ENCODE assay signal across 11 cellular contexts in the genomic region with DNA sequence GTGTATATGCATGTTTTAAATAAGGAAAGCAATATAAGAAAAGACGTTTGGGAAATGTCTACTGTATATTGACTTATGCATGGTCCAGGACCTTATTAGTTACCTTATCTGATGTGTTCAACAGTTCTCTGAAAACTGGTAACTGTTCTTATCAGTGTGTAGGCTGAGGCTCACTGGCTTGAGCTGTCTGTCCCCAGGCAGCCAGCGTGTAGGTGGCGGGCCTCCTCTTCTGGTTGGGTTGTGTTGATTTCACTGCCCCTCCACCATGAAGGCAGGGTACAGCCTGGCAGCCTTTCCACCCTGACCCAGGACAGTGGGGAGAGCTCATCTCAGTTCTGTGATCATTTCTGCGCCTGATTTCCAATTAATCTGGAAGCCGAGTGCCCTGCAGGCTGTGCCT. TPM values are rescaled to one million over a fixed set of nuclear protein-coding genes. Genes with fewer than 3 reads are reported as not detected.
DNase-seq lines count a peak whose midpoint lies in the region; ATAC-seq and TF ChIP-seq lines count a peak whose summit lies in the region.
"Had no signal": no experiment of that assay in that cellular context is flagged by ENCODE, and none has a peak within 500 bp of the region (broad histone marks: within the 10 kb centered on the region; RNA-seq: fewer than 3 reads in every experiment).

No MANE protein-coding gene starts in this region.

- no peak for DNase-seq in CD4-positive, alpha-beta memory T cell
- DNase-seq in immature natural killer cell (no peak), NCI-H2029 (lab: John Stamatoyannopoulos, UW) (no peak), H9 (no peak), RPMI8226 (no peak)
- DNase-seq: caudate nucleus, COR-L47, left ventricle myocardium superior had no signal

- H3K4me1 ChIP-seq in CD4-positive, alpha-beta memory T cell (ENCODE audit: insufficient read depth, low read length), result peaks cover 84% of the 10 kb centered on the region
- H3K4me1 ChIP-seq in H9 (ENCODE audit: insufficient read depth, low read length), result no peaks in the 10 kb centered on the region

- peak overlapping the region; percentile 44 to 83 (median 78) for H3K4me3 Mint-ChIP-seq in CD4-positive, alpha-beta memory T cell
- H3K4me3 Mint-ChIP-seq in immature natural killer cell (peak overlapping the region; percentile 58 to 88 (median 76)), H9 (no peak overlapping the region)

- H3K9me3 ChIP-seq in CD4-positive, alpha-beta memory T cell (ENCODE audit: control insufficient read depth in 1 of 2, low read length in 2 of 2), result no peaks in the 10 kb centered on the region
- no peaks in the 10 kb centered on the region for H3K9me3 ChIP-seq in KOPT-K1 (ENCODE audit: insufficient read depth, low read length, poor library complexity, severe bottlenecking)
- H3K9me3 ChIP-seq in H9 (ENCODE audit: control insufficient read depth, low read depth, low read length), result no peaks in the 10 kb centered on the region

- H3K18ac ChIP-seq in H9 (ENCODE audit: insufficient read length, low read depth, low read length), result no peak overlapping the region

- H3K27ac ChIP-seq in CD4-positive, alpha-beta memory T cell (ENCODE audit: low read depth, low read length), result peak overlapping the region; percentile 63
- H3K27ac ChIP-seq in KOPT-K1 (ENCODE audit: low read depth, low read length, poor library complexity, severe bottlenecking) (peak overlapping the region; percentile 100), H9 (ENCODE audit: insufficient read length, low read depth, low read length) (no peak overlapping the region)

- H2BK20ac ChIP-seq in H9 (ENCODE audit: low read depth, low read length, poor library complexity, severe bottlenecking), result no peak overlapping the region

- H3K4ac ChIP-seq in H9 (ENCODE audit: low read depth, low read length), result no peak overlapping the region

- H4K8ac ChIP-seq in H9 (replicated peaks; ENCODE audit: insufficient read length, low read depth, low read length), result no peak overlapping the region

- no peak overlapping the region; the same call in 1 of the 2 replicates for H3K14ac ChIP-seq in H9 (ENCODE audit: insufficient read depth, low read length)

- no peaks in the 10 kb centered on the region for H3K9me3 Mint-ChIP-seq in CD4-positive, alpha-beta memory T cell
- H3K9me3 Mint-ChIP-seq in immature natural killer cell (no peaks in the 10 kb centered on the region), H9 (peaks cover 0 to 2% of the 10 kb centered on the region in 2 experiments; a peak in 1 of 5 replicates)

- H3K23ac ChIP-seq in H9 (ENCODE audit: insufficient read length, low read depth, low read length), result no peak overlapping the region

- intact Hi-C loops in CD4-positive, alpha-beta memory T cell (cut with micrococcal nuclease), result loop anchor here (1.0 kb wide), 2 partner anchors 14 to 34 kb away; no protein-coding TSS in a partner anchor

- no peak overlapping the region for H2AK5ac ChIP-seq in H9 (ENCODE audit: insufficient read length, low read length)

- H3K27me3 Mint-ChIP-seq in CD4-positive, alpha-beta memory T cell, result no peaks in the 10 kb centered on the region
- H3K27me3 Mint-ChIP-seq in immature natural killer cell (ENCODE audit: low read depth in 3 of 3) (peaks cover 0 to 3% (median 0%) of the 10 kb centered on the region in 3 donors), H9 (ENCODE audit: low read depth) (peaks cover 3% of the 10 kb centered on the region; the same call in 1 of the 2 replicates)

- no peak overlapping the region for H2BK12ac ChIP-seq in H9 (ENCODE audit: insufficient read length, low read depth, low read length)

- H3K79me2 ChIP-seq in H9 (ENCODE audit: insufficient read depth, low read length), result no peaks in the 10 kb centered on the region

- ATAC-seq in GM19395 (IDR thresholded peaks at IDR 0.05; ENCODE audit: unreplicated experiment) (peak; percentile 53), HG02759 (IDR thresholded peaks at IDR 0.05; ENCODE audit: unreplicated experiment) (no peak)
- ATAC-seq: left ventricle myocardium superior had no signal

- POLR2A ChIA-PET in CD4-positive, alpha-beta memory T cell (lab: Charles Lee; ENCODE audit: partially characterized antibody), result interaction anchor here (0.6 to 6.4 kb wide), 19 partner anchors 9 to 128 kb away, joined by 3 to 99 read pairs (median 4); a partner anchor contains a TSS

- H3K79me1 ChIP-seq in H9 (ENCODE audit: insufficient read depth, low read depth, low read length, poor library complexity, severe bottlenecking), result no peaks in the 10 kb centered on the region

- H4K20me1 ChIP-seq in H9 (ENCODE audit: control insufficient read depth, insufficient read depth, insufficient read length), result no peaks in the 10 kb centered on the region

- H3K9ac ChIP-seq in H9 (ENCODE audit: extremely low read depth, insufficient read length, low read length), result no peak overlapping the region

- H3K4me2 ChIP-seq in H9 (ENCODE audit: insufficient read depth, insufficient read length, low read length), result no peak overlapping the region

- no peak overlapping the region for H2BK15ac ChIP-seq in H9 (ENCODE audit: low read depth, low read length)

- no peaks in the 10 kb centered on the region for H3K23me2 ChIP-seq in H9 (ENCODE audit: insufficient read length, low read depth, low read length, poor library complexity, severe bottlenecking)

- CTCF ChIA-PET in CD4-positive, alpha-beta memory T cell (lab: Charles Lee; ENCODE audit: partially characterized antibody), result interaction anchor here (1.0 to 6.8 kb wide), 6 partner anchors 9 to 47 kb away, joined by 3 to 62 read pairs (median 3); no protein-coding TSS in a partner anchor

- H4K91ac ChIP-seq in H9 (ENCODE audit: insufficient read length, low read depth, low read length), result no peak overlapping the region

- peak overlapping the region; percentile 58 to 93 (median 88) for H3K27ac Mint-ChIP-seq in CD4-positive, alpha-beta memory T cell
- H3K27ac Mint-ChIP-seq in immature natural killer cell (peak overlapping the region; percentile 90 to 96 (median 94)), H9 (no peak overlapping the region; a peak in 1 of 7 replicates)

- WGBS in H9 (ENCODE audit: extremely low coverage, insufficient read length, low lambda C conversion rate), result no CpG with 5 or more reads among the region's 5 CpGs

- H3K27me3 ChIP-seq in CD4-positive, alpha-beta memory T cell (ENCODE audit: insufficient read depth, low read length), result no peaks in the 10 kb centered on the region
- no peaks in the 10 kb centered on the region for H3K27me3 ChIP-seq in H9 (ENCODE audit: insufficient read depth, low read length)

- no peak for TF ChIP-seq CTCF in H9 (conservative IDR thresholded peaks at IDR 0.05)

- H3K4me1 Mint-ChIP-seq in CD4-positive, alpha-beta memory T cell, result peaks cover 61 to 93% (median 84%) of the 10 kb centered on the region in 4 donors
- H3K4me1 Mint-ChIP-seq in immature natural killer cell (peaks cover 96 to 99% of the 10 kb centered on the region in 2 donors), H9 (peaks cover 5% of the 10 kb centered on the region in 2 experiments)

- no peak overlapping the region for H2AFZ ChIP-seq in H9 (ENCODE audit: low read length)

- H2BK5ac ChIP-seq in H9 (ENCODE audit: insufficient read length, low read length), result no peak overlapping the region

- no peak overlapping the region for H2BK120ac ChIP-seq in H9 (ENCODE audit: low read depth, low read length, poor library complexity, severe bottlenecking)

- no peak overlapping the region for H4K5ac ChIP-seq in H9 (ENCODE audit: insufficient read length, low read depth, low read length)

- no peaks in the 10 kb centered on the region for H3K36me3 Mint-ChIP-seq in CD4-positive, alpha-beta memory T cell
- no peaks in the 10 kb centered on the region for H3K36me3 Mint-ChIP-seq in immature natural killer cell
- 0 out of 7 replicates have a peak, but pooled peaks cover 0 to under 1% (median 0%) of the 10 kb centered on the region in 3 experiments for H3K36me3 Mint-ChIP-seq in H9 (ENCODE audit: insufficient read depth in 1 of 3, low read depth in 3 of 3)

- no peak overlapping the region for H3K56ac ChIP-seq in H9 (ENCODE audit: insufficient read length, low read depth, low read length)

- H3K36me3 ChIP-seq in CD4-positive, alpha-beta memory T cell (ENCODE audit: insufficient read depth, low read length), result no peaks in the 10 kb centered on the region
- H3K36me3 ChIP-seq in KOPT-K1 (ENCODE audit: insufficient read depth, low read length), result no peaks in the 10 kb centered on the region

- peak overlapping the region; percentile 10 to 24 for H3K4me3 ChIP-seq in CD4-positive, alpha-beta memory T cell (ENCODE audit: low read length in 2 of 2)

- no peak overlapping the region for H3T11ph ChIP-seq in H9 (ENCODE audit: low read length)

RNA-seq across cellular contexts. Expression of a gene that starts 38.7 kb away (rescaled TPM):
- 100 to 1,000 TPM; 393 to 410 TPM for total RNA-seq in CD4-positive, alpha-beta memory T cell
- 100 to 1,000 TPM in 1 of 2 donors, 10 to 100 TPM in 1; 49.5 to 166 TPM for polyA plus RNA-seq in CD4-positive, alpha-beta memory T cell
- 10 to 100 TPM; 45.8 to 80.6 (median 47.0) TPM for polyA plus RNA-seq in immature natural killer cell
- total RNA-seq in H9 (2021), result 41.8 and 47.2 TPM in 2 replicates

Comparison
In these comparisons a context has a peak if more than half of its experiments do, and no peak if none do; other contexts are left out.
1. H3K27ac Mint-ChIP-seq: peak in CD4-positive, alpha-beta memory T cell (7 of 7) and immature natural killer cell (6 of 6); none in H9 (0 of 3).
2. H3K4me3 Mint-ChIP-seq: peak in CD4-positive, alpha-beta memory T cell (8 of 8) and immature natural killer cell (5 of 5); none in H9 (0 of 2).